Comparison of ENCODE assay signal across 1 cellular context in genomic region chr16:19114359-19115147, GRCh38.
A peak's percentile ranks its signal among the peaks of the same experiment; 100 is the strongest.
TF ChIP-seq lines count a peak whose summit lies in the region.

No MANE protein-coding gene starts in this region.

TF ChIP-seq in WTC11, 78 proteins besides CTCF, POLR2A, EP300 and RAD21 (continued from another document):
- TF ChIP-seq NR3C1 (CRISPR knock-in tag; conservative IDR thresholded peaks at IDR 0.05; ENCODE audit: low read depth) = peak; percentile 73; the same call in 1 of the 2 replicates
- peak; percentile 98 for TF ChIP-seq JUN (CRISPR knock-in tag; IDR thresholded peaks at IDR 0.05)
- 0 out of 2 replicates have a peak, but pooled peaks have one; percentile 26 for TF ChIP-seq STAT6 (CRISPR knock-in tag; conservative IDR thresholded peaks at IDR 0.05; ENCODE audit: low read depth)
- TF ChIP-seq ZNF138 (CRISPR knock-in tag; conservative IDR thresholded peaks at IDR 0.05) = peak; percentile 91; the same call in 1 of the 2 replicates
- peak; percentile 84; the same call in 1 of the 2 replicates for TF ChIP-seq E2F5 (CRISPR knock-in tag; IDR thresholded peaks at IDR 0.05)
- TF ChIP-seq ZNF281 (CRISPR knock-in tag; IDR thresholded peaks at IDR 0.05) = peak; percentile 98
- peak; percentile 49 for TF ChIP-seq HMGXB4 (CRISPR knock-in tag; IDR thresholded peaks at IDR 0.05)
- peak; percentile 99 for TF ChIP-seq SMAD3 (CRISPR knock-in tag; IDR thresholded peaks at IDR 0.05; ENCODE audit: borderline replicate concordance)
- TF ChIP-seq IRF2 (CRISPR knock-in tag; IDR thresholded peaks at IDR 0.05; ENCODE audit: borderline replicate concordance, low read depth) = no peak
- peak; percentile 99 for TF ChIP-seq FOXP1 (CRISPR knock-in tag; IDR thresholded peaks at IDR 0.05; ENCODE audit: borderline replicate concordance)
- peak; percentile 86 for TF ChIP-seq ATF3 (CRISPR knock-in tag; conservative IDR thresholded peaks at IDR 0.05)
- peak; percentile 98 for TF ChIP-seq ESRRA (CRISPR knock-in tag; IDR thresholded peaks at IDR 0.05; ENCODE audit: borderline replicate concordance)
- peak; percentile 3 for TF ChIP-seq NFYB (CRISPR knock-in tag; conservative IDR thresholded peaks at IDR 0.05; ENCODE audit: low read depth)
- TF ChIP-seq TEAD1 (CRISPR knock-in tag; IDR thresholded peaks at IDR 0.05) = peak; percentile 98
- no peak for TF ChIP-seq ZNF671 (CRISPR knock-in tag; IDR thresholded peaks at IDR 0.05)
- TF ChIP-seq AFF4 (CRISPR knock-in tag; IDR thresholded peaks at IDR 0.05; ENCODE audit: borderline replicate concordance) = peak; percentile 83; the same call in 1 of the 2 replicates
- TF ChIP-seq ELF4 (CRISPR knock-in tag; IDR thresholded peaks at IDR 0.05; ENCODE audit: low read depth) = peak; percentile 95
- TF ChIP-seq EMX1 (CRISPR knock-in tag; IDR thresholded peaks at IDR 0.05) = no peak
- TF ChIP-seq OVOL2 (CRISPR knock-in tag; IDR thresholded peaks at IDR 0.05; ENCODE audit: borderline replicate concordance) = no peak
- no peak for TF ChIP-seq HMGA2 (CRISPR knock-in tag; IDR thresholded peaks at IDR 0.05)
- TF ChIP-seq NFE2L1 (CRISPR knock-in tag; IDR thresholded peaks at IDR 0.05) = peak; percentile 98
- TF ChIP-seq E2F1 (CRISPR knock-in tag; IDR thresholded peaks at IDR 0.05) = peak; percentile 97
- TF ChIP-seq TCF7 (CRISPR knock-in tag; IDR thresholded peaks at IDR 0.05; ENCODE audit: low read depth) = peak; percentile 92; the same call in 1 of the 2 replicates
- TF ChIP-seq CBFB (CRISPR knock-in tag; IDR thresholded peaks at IDR 0.05; ENCODE audit: low read depth) = no peak
- peak; percentile 97 for TF ChIP-seq SMAD4 (CRISPR knock-in tag; IDR thresholded peaks at IDR 0.05)
- TF ChIP-seq MXD4 (CRISPR knock-in tag; IDR thresholded peaks at IDR 0.05; ENCODE audit: borderline replicate concordance) = no peak
- TF ChIP-seq KAT7 (CRISPR knock-in tag; IDR thresholded peaks at IDR 0.05; ENCODE audit: borderline replicate concordance) = peak; percentile 97; the same call in 1 of the 2 replicates
- TF ChIP-seq USF1 (CRISPR knock-in tag; IDR thresholded peaks at IDR 0.05) = peak; percentile 89
- TF ChIP-seq FOXK1 (CRISPR knock-in tag; IDR thresholded peaks at IDR 0.05) = peak; percentile 96
- TF ChIP-seq PREB (CRISPR knock-in tag; IDR thresholded peaks at IDR 0.05; ENCODE audit: borderline replicate concordance) = peak; percentile 92; the same call in 1 of the 2 replicates
- peak; percentile 71; the same call in 1 of the 2 replicates for TF ChIP-seq ZNF263 (CRISPR knock-in tag; IDR thresholded peaks at IDR 0.05; ENCODE audit: low read depth)
- TF ChIP-seq ATF6 (CRISPR knock-in tag; IDR thresholded peaks at IDR 0.05) = peak; percentile 81; the same call in 1 of the 2 replicates
- TF ChIP-seq ZNF317 (CRISPR knock-in tag; IDR thresholded peaks at IDR 0.05; ENCODE audit: borderline replicate concordance, low read depth) = peak; percentile 67; the same call in 1 of the 2 replicates
- TF ChIP-seq ZNF121 (CRISPR knock-in tag; IDR thresholded peaks at IDR 0.05) = peak; percentile 16; the same call in 1 of the 2 replicates
